Comparison of ENCODE assay signal across 16 cellular contexts in the genomic region with DNA sequence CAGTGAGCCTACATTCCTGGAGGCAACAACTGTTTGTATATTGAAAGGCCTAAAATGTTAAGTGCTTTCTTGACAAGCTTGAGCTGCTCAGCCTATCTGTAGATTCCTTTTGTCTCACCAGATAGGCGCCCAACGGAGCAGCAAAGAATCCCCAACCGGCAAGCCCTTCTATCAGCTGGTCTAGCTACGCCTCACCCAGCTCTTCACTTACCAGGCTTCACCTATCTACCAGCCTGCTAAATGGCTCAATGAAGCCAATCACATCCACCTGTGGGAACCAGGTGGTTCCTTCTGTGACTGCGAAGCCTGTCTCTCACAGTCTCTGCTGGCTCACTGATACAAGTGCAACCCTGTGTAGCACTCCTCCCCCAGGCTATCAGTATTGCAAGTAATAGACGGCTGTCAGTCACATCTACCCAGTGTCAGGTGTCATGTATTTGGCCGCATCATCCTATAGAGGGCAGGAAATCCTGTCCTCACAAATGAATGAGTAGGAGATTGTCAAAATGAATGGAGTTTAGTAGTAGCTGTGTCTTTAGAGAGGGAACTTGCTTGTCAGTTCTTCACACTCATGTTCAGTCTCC.
"Had no signal": no experiment of that assay in that cellular context is flagged by ENCODE, and none has a peak within 500 bp of the region (broad histone marks: within the 10 kb centered on the region; RNA-seq: fewer than 3 reads in every experiment).

No MANE protein-coding gene starts in this region.

- H3K27ac ChIP-seq: esophagus muscularis mucosa, right atrium auricular region, transverse colon had no signal

- H3K4me3 ChIP-seq: esophagus muscularis mucosa, lung, right atrium auricular region, transverse colon had no signal

- H3K9me3 Mint-ChIP-seq: activated naive CD8-positive, alpha-beta T cell treated with anti-CD3 and anti-CD28 coated beads, Interleukin-2, amount 10 ng/mL, durations not matched to agents 7 days and 5 days had no signal

- H3K4me3 Mint-ChIP-seq: activated naive CD8-positive, alpha-beta T cell treated with anti-CD3 and anti-CD28 coated beads, Interleukin-2, amount 10 ng/mL, durations not matched to agents 7 days and 5 days; activated T-cell treated with anti-CD3 and anti-CD28 coated beads, Interleukin-2, amount 50 U/mL, for 4 hours; naive B cell had no signal

- H3K36me3 ChIP-seq: esophagus muscularis mucosa, right atrium auricular region, transverse colon had no signal

- H3K9me3 ChIP-seq: esophagus muscularis mucosa, right atrium auricular region, transverse colon had no signal

- H3K4me1 Mint-ChIP-seq: activated naive CD8-positive, alpha-beta T cell treated with anti-CD3 and anti-CD28 coated beads, Interleukin-2, amount 10 ng/mL, durations not matched to agents 7 days and 5 days; naive B cell had no signal

- DNase-seq: activated CD4-positive, alpha-beta T cell treated with anti-CD3 and anti-CD28 coated beads, Interleukin-2, amount 50 U/mL, for 4 hours; activated gamma-delta T cell treated with Interleukin-2 at 50 U/mL for 16 hours; activated naive CD8-positive, alpha-beta T cell treated with anti-CD3 and anti-CD28 coated beads, Interleukin-2, amount 10 ng/mL, durations not matched to agents 7 days and 5 days; activated T-cell treated with anti-CD3 and anti-CD28 coated beads, Interleukin-2, amount 50 U/mL, for 4 hours; aorta; hypothalamus; left cardiac atrium; naive B cell; posterior cingulate gyrus; small intestine; stimulated activated naive CD4-positive, alpha-beta T cell; substantia nigra; transverse colon had no signal

- H3K27ac Mint-ChIP-seq: activated naive CD8-positive, alpha-beta T cell treated with anti-CD3 and anti-CD28 coated beads, Interleukin-2, amount 10 ng/mL, durations not matched to agents 7 days and 5 days; naive B cell had no signal

- H3K27me3 ChIP-seq: esophagus muscularis mucosa, right atrium auricular region, transverse colon had no signal

- H3K27me3 Mint-ChIP-seq: activated naive CD8-positive, alpha-beta T cell treated with anti-CD3 and anti-CD28 coated beads, Interleukin-2, amount 10 ng/mL, durations not matched to agents 7 days and 5 days; naive B cell had no signal

- H3K4me1 ChIP-seq: esophagus muscularis mucosa, right atrium auricular region, transverse colon had no signal

- H3K36me3 Mint-ChIP-seq: activated naive CD8-positive, alpha-beta T cell treated with anti-CD3 and anti-CD28 coated beads, Interleukin-2, amount 10 ng/mL, durations not matched to agents 7 days and 5 days; naive B cell had no signal
